ENCODE assay signal across 8 cellular contexts in genomic region chr17:28953444-28954118, GRCh38. TPM values are rescaled to one million over a fixed set of nuclear protein-coding genes. Genes with fewer than 3 reads are reported as not detected.
DNase-seq lines count a peak whose midpoint lies in the region; ATAC-seq and TF ChIP-seq lines count a peak whose summit lies in the region.

No MANE protein-coding gene starts in this region.

- H3K27me3 Mint-ChIP-seq in H9 (ENCODE audit: low read depth) (no peaks in the 10 kb centered on the region; the same call in 1 of the 2 replicates), T-cell (no peaks in the 10 kb centered on the region)
- no peaks in the 10 kb centered on the region for H3K27me3 Mint-ChIP-seq in stimulated activated naive CD8-positive, alpha-beta T cell treated with anti-CD3 and anti-CD28 coated beads, Interleukin-15, amount 100 ng/mL, for 72 hours

- H3K27ac ChIP-seq in H9 (ENCODE audit: insufficient read length, low read depth, low read length): no peak overlapping the region
- H3K27ac ChIP-seq in brain microvascular endothelial cell: no peak overlapping the region
- H3K27ac ChIP-seq in lower lobe of right lung: no peak overlapping the region

- no peak overlapping the region for H4K91ac ChIP-seq in H9 (ENCODE audit: insufficient read length, low read depth, low read length)

- H3K4me1 ChIP-seq in H9 (ENCODE audit: insufficient read depth, low read length): peaks cover 9% of the 10 kb centered on the region; the same call in 1 of the 2 replicates
- peaks cover 10% of the 10 kb centered on the region for H3K4me1 ChIP-seq in lower lobe of right lung

- H3K9ac ChIP-seq in H9 (ENCODE audit: extremely low read depth, insufficient read length, low read length): no peak overlapping the region

- TF ChIP-seq CTCF in H9 (conservative IDR thresholded peaks at IDR 0.05): peak; percentile 92
- peak; percentile 93 for TF ChIP-seq CTCF in brain microvascular endothelial cell (IDR thresholded peaks at IDR 0.05; ENCODE audit: low read depth, low read length, missing control alignments)
- TF ChIP-seq CTCF in lower lobe of right lung (IDR thresholded peaks at IDR 0.05): peak; percentile 85

- DNase-seq in COLO829 (ENCODE audit: low spot score) (peak; percentile 48), H9 (peak; percentile 96), T-cell (peak in 27 of 34 experiments; percentile 8 to 50 (median 33)), brain microvascular endothelial cell (peak; percentile 47), lower lobe of right lung (no peak)
- DNase-seq in stimulated activated naive CD8-positive, alpha-beta T cell treated with anti-CD3 and anti-CD28 coated beads, Interleukin-15, amount 100 ng/mL, for 72 hours: peak; percentile 49 to 50

- H3K4me1 Mint-ChIP-seq in H9 (peaks cover 13 to 17% of the 10 kb centered on the region in 2 experiments), T-cell (peaks cover 2 to 5% (median 4%) of the 10 kb centered on the region in 3 donors)
- peaks cover 1% of the 10 kb centered on the region for H3K4me1 Mint-ChIP-seq in stimulated activated naive CD8-positive, alpha-beta T cell treated with anti-CD3 and anti-CD28 coated beads, Interleukin-15, amount 100 ng/mL, for 72 hours

- intact Hi-C loops in lower lobe of right lung (cut with DNase I): no loop called here

- H3K36me3 ChIP-seq in brain microvascular endothelial cell (replicated peaks) (no peaks in the 10 kb centered on the region), lower lobe of right lung (no peaks in the 10 kb centered on the region)

- H2BK5ac ChIP-seq in H9 (ENCODE audit: insufficient read length, low read length): no peak overlapping the region

- H3K4ac ChIP-seq in H9 (ENCODE audit: low read depth, low read length): no peak overlapping the region

- no peak overlapping the region for H3K23ac ChIP-seq in H9 (ENCODE audit: insufficient read length, low read depth, low read length)

- POLR2A ChIA-PET in T-cell (lab: Charles Lee): interaction anchor here (0.5 to 0.6 kb wide), 2 partner anchors 110 to 341 kb away, joined by 3 to 6 read pairs; partner anchors contain the start of gene NUFIP2 (in 1 of the 2)

- H3K4me3 Mint-ChIP-seq in H9: peak overlapping the region in 1 of 2 experiments; percentile 59; a peak in 2 of 5 replicates
- peak overlapping the region in 2 of 3 donors; percentile 33 to 34 for H3K4me3 Mint-ChIP-seq in T-cell
- peak overlapping the region; percentile 33 to 37 for H3K4me3 Mint-ChIP-seq in stimulated activated naive CD8-positive, alpha-beta T cell treated with anti-CD3 and anti-CD28 coated beads, Interleukin-15, amount 100 ng/mL, for 72 hours

- no peaks in the 10 kb centered on the region for H3K27me3 ChIP-seq in H9 (ENCODE audit: insufficient read depth, low read length)
- no peaks in the 10 kb centered on the region for H3K27me3 ChIP-seq in brain microvascular endothelial cell (replicated peaks)
- no peaks in the 10 kb centered on the region for H3K27me3 ChIP-seq in lower lobe of right lung (ENCODE audit: low read depth)

- H2BK20ac ChIP-seq in H9 (ENCODE audit: low read depth, low read length, poor library complexity, severe bottlenecking): no peak overlapping the region

- H2BK120ac ChIP-seq in H9 (ENCODE audit: low read depth, low read length, poor library complexity, severe bottlenecking): no peak overlapping the region

- H3T11ph ChIP-seq in H9 (ENCODE audit: low read length): no peak overlapping the region

- no peak overlapping the region for H4K8ac ChIP-seq in H9 (replicated peaks; ENCODE audit: insufficient read length, low read depth, low read length)

- peaks cover 13% of the 10 kb centered on the region for H3K79me2 ChIP-seq in H9 (ENCODE audit: insufficient read depth, low read length)

- H3K9me3 Mint-ChIP-seq in H9 (no peaks in the 10 kb centered on the region), T-cell (no peaks in the 10 kb centered on the region)
- no peaks in the 10 kb centered on the region for H3K9me3 Mint-ChIP-seq in stimulated activated naive CD8-positive, alpha-beta T cell treated with anti-CD3 and anti-CD28 coated beads, Interleukin-15, amount 100 ng/mL, for 72 hours

- no CpG with 5 or more reads among the region's 5 CpGs for WGBS in H9 (ENCODE audit: extremely low coverage, insufficient read length, low lambda C conversion rate)

- no peak overlapping the region for H3K14ac ChIP-seq in H9 (ENCODE audit: insufficient read depth, low read length)

- no peak overlapping the region for H2BK15ac ChIP-seq in H9 (ENCODE audit: low read depth, low read length)

- H3K18ac ChIP-seq in H9 (ENCODE audit: insufficient read length, low read depth, low read length): no peak overlapping the region

- H4K20me1 ChIP-seq in H9 (ENCODE audit: control insufficient read depth, insufficient read depth, insufficient read length): no peaks in the 10 kb centered on the region

- no peak overlapping the region for H4K5ac ChIP-seq in H9 (ENCODE audit: insufficient read length, low read depth, low read length)

- H2AFZ ChIP-seq in H9 (ENCODE audit: low read length): no peak overlapping the region

- H3K27ac Mint-ChIP-seq in H9 (no peak overlapping the region), T-cell (no peak overlapping the region)
- no peak overlapping the region for H3K27ac Mint-ChIP-seq in stimulated activated naive CD8-positive, alpha-beta T cell treated with anti-CD3 and anti-CD28 coated beads, Interleukin-15, amount 100 ng/mL, for 72 hours

- H3K36me3 Mint-ChIP-seq in H9 (ENCODE audit: insufficient read depth in 1 of 3, low read depth in 3 of 3) (peaks cover 0 to 9% (median 5%) of the 10 kb centered on the region in 3 experiments; a peak in 4 of 7 replicates), T-cell (peaks cover 5% of the 10 kb centered on the region)

- no peaks in the 10 kb centered on the region for H3K9me3 ChIP-seq in H9 (ENCODE audit: control insufficient read depth, low read depth, low read length)
- no peaks in the 10 kb centered on the region for H3K9me3 ChIP-seq in lower lobe of right lung

- CTCF ChIA-PET in T-cell (lab: Charles Lee): interaction anchor here (0.5 to 3.0 kb wide), 13 partner anchors 10 to 234 kb away, joined by 3 to 32 read pairs (median 3); partner anchors contain the start of genes MYO18A (in 1 of the 2), NEK8 (in 1 of the 2) and RPL23A (in 1 of the 2)

- H2AK5ac ChIP-seq in H9 (ENCODE audit: insufficient read length, low read length): no peak overlapping the region

- in situ Hi-C loops in brain microvascular endothelial cell (cut with HindIII; ENCODE audit: low pct_ligation_motif_present, low sequenced_read_pairs): no loop called here

- H2BK12ac ChIP-seq in H9 (ENCODE audit: insufficient read length, low read depth, low read length): no peak overlapping the region

- no peaks in the 10 kb centered on the region for H3K79me1 ChIP-seq in H9 (ENCODE audit: insufficient read depth, low read depth, low read length, poor library complexity, severe bottlenecking)

- ATAC-seq in T-cell (replicated peaks in 1 of 4) (no peak), lower lobe of right lung (no peak), GM19395 (IDR thresholded peaks at IDR 0.05; ENCODE audit: unreplicated experiment) (no peak), HG02588 (IDR thresholded peaks at IDR 0.05; ENCODE audit: unreplicated experiment) (no peak)
- ATAC-seq in stimulated activated naive CD8-positive, alpha-beta T cell treated with anti-CD3 and anti-CD28 coated beads, Interleukin-15, amount 100 ng/mL, for 72 hours: no peak

- H3K4me2 ChIP-seq in H9 (ENCODE audit: insufficient read depth, insufficient read length, low read length): no peak overlapping the region

- H3K23me2 ChIP-seq in H9 (ENCODE audit: insufficient read length, low read depth, low read length, poor library complexity, severe bottlenecking): peaks cover 10% of the 10 kb centered on the region

- no peak overlapping the region for H3K56ac ChIP-seq in H9 (ENCODE audit: insufficient read length, low read depth, low read length)

- no peak overlapping the region for H3K4me3 ChIP-seq in brain microvascular endothelial cell (ENCODE audit: low read depth, low read length)
- H3K4me3 ChIP-seq in lower lobe of right lung: no peak overlapping the region

RNA-seq across cellular contexts. Expression of gene PHF12, which starts 2.3 kb away (rescaled TPM):
- 62.1 and 68.5 TPM in 2 replicates for total RNA-seq in H9 (2021)
- total RNA-seq in T-cell: 100 to 1,000 TPM; 121 to 176 (median 123) TPM
- 36.2 TPM for total RNA-seq in lower lobe of right lung

RNA-seq across cellular contexts. Expression of gene DHRS13, which starts 50.7 kb away (rescaled TPM):
- total RNA-seq in H9 (2021) (28.6 and 29.6 TPM in 2 replicates), T-cell (10 to 100 TPM; 23.1 to 44.9 (median 39.7) TPM), lower lobe of right lung (10.6 TPM)

RNA-seq across cellular contexts. Expression of gene SEZ6, which starts 52.3 kb away (rescaled TPM):
- total RNA-seq in H9 (2021) (1.8 and 2.8 TPM in 2 replicates), T-cell (1 to 10 TPM in 1 of 5 donors, under 1 TPM in 1, not detected in 3; 0.49 to 1.6 TPM), lower lobe of right lung (not detected)

RNA-seq across cellular contexts. Expression of gene FLOT2, which starts 56.0 kb away (rescaled TPM):
- total RNA-seq in H9 (2021) (173 and 185 TPM in 2 replicates), T-cell (100 to 1,000 TPM; 138 to 256 (median 235) TPM), lower lobe of right lung (170 TPM)
